23 cellular contexts compared by ENCODE assay signal in the genomic region with DNA sequence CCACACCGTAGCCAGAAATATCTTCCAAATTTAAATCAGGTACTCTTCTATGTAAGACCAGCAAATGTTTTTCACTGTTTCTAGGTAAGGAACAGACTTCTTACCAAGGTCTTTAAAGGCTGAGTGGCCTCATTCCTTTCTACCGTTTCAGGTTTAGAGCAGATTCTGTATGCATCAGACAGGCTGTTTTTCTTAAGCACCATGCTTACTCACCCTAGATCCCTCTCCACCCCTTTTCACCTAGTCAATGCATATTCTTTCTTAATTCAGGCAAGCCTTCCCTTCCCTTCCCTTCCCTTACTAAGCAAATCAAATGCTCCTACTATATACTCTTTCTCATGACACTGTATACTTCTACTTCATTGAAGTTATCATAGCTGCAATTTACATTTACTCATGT.
"Had no signal": no experiment of that assay in that cellular context is flagged by ENCODE, and none has a peak within 500 bp of the region (broad histone marks: within the 10 kb centered on the region; RNA-seq: fewer than 3 reads in every experiment).

No MANE protein-coding gene starts in this region.

- H3K27ac ChIP-seq: brain microvascular endothelial cell, colonic mucosa, gastroesophageal sphincter, heart right ventricle, right atrium auricular region, thyroid gland had no signal

- H3K4me3 Mint-ChIP-seq: activated B cell treated with CpG ODN at 0.5 μM for 24 hours; activated CD8-positive, alpha-beta T cell treated with anti-CD3 and anti-CD28 coated beads for 36 hours; activated naive CD8-positive, alpha-beta T cell treated with anti-CD3 and anti-CD28 coated beads, Interleukin-2, amount 10 ng/mL, durations not matched to agents 7 days and 5 days; central memory CD8-positive, alpha-beta T cell had no signal

- H3K4me3 ChIP-seq: colonic mucosa, gastroesophageal sphincter, heart right ventricle, right atrium auricular region, thyroid gland had no signal

- H3K4me1 Mint-ChIP-seq: activated B cell treated with CpG ODN at 0.5 μM for 24 hours; activated naive CD8-positive, alpha-beta T cell treated with anti-CD3 and anti-CD28 coated beads, Interleukin-2, amount 10 ng/mL, durations not matched to agents 7 days and 5 days had no signal

- ATAC-seq: activated CD8-positive, alpha-beta T cell treated with anti-CD3 and anti-CD28 coated beads for 36 hours; gastroesophageal sphincter; heart right ventricle had no signal

- H3K9me3 ChIP-seq: colonic mucosa, gastroesophageal sphincter, heart right ventricle, right atrium auricular region, thyroid gland had no signal

- DNase-seq: activated B cell treated with CpG ODN at 0.5 μM for 24 hours; activated CD4-positive, alpha-beta T cell treated with anti-CD3 and anti-CD28 coated beads for 48 hours; activated CD8-positive, alpha-beta T cell treated with anti-CD3 and anti-CD28 coated beads for 36 hours; activated naive CD4-positive, alpha-beta T cell treated with Interleukin-2 at 50 U/mL for 16 hours; activated naive CD8-positive, alpha-beta T cell treated with anti-CD3 and anti-CD28 coated beads, Interleukin-2, amount 10 ng/mL, durations not matched to agents 7 days and 5 days; activated T-cell treated with anti-CD3 and anti-CD28 coated beads, Interleukin-2, amount 50 U/mL, for 1 hour; anterior cingulate cortex; brain microvascular endothelial cell; colonic mucosa; heart right ventricle; stimulated activated CD4-positive, alpha-beta T cell treated with anti-CD3 and anti-CD28 coated beads, Interleukin-12 subunit alpha, Interleukin-12 subunit beta, amount 100 ng/mL, for 4 hours; stimulated activated CD4-positive, alpha-beta T cell treated with anti-CD3 and anti-CD28 coated beads, Interleukin-1b, Interleukin-23, amount 100 ng/mL, for 48 hours; stimulated activated CD8-positive, alpha-beta memory T cell treated with anti-CD3 and anti-CD28 coated beads, Interleukin-4, amount 100 ng/mL, for 48 hours; stimulated activated naive CD4-positive, alpha-beta T cell treated with Interleukin-2 at 50 U/mL for 16 hours; SW 1271; thyroid gland had no signal

- H3K36me3 ChIP-seq: brain microvascular endothelial cell, colonic mucosa, gastroesophageal sphincter, heart right ventricle, right atrium auricular region, thyroid gland had no signal

- H3K4me1 ChIP-seq: colonic mucosa, right atrium auricular region had no signal

- H3K27me3 Mint-ChIP-seq: activated B cell treated with CpG ODN at 0.5 μM for 24 hours; activated CD8-positive, alpha-beta T cell treated with anti-CD3 and anti-CD28 coated beads for 36 hours; activated naive CD8-positive, alpha-beta T cell treated with anti-CD3 and anti-CD28 coated beads, Interleukin-2, amount 10 ng/mL, durations not matched to agents 7 days and 5 days; central memory CD8-positive, alpha-beta T cell; progenitor cell of endocrine pancreas had no signal

- H3K9me3 Mint-ChIP-seq: activated B cell treated with CpG ODN at 0.5 μM for 24 hours; activated CD8-positive, alpha-beta T cell treated with anti-CD3 and anti-CD28 coated beads for 36 hours; activated T-helper 2 cell treated with anti-CD3 and anti-CD28 coated beads, Interferon-gamma antibody, Interleukin-2, Interleukin-4, amounts not matched to agents 10 μg/mL and 5 μg/mL and 100 μg/mL, durations not matched to agents 14 hours and 24 hours and 36 hours; central memory CD8-positive, alpha-beta T cell had no signal

- FAIRE-seq: islet of Langerhans, urothelium cell line had no signal

- H3K27ac Mint-ChIP-seq: activated B cell treated with CpG ODN at 0.5 μM for 24 hours; activated CD8-positive, alpha-beta T cell treated with anti-CD3 and anti-CD28 coated beads for 36 hours; activated naive CD8-positive, alpha-beta T cell treated with anti-CD3 and anti-CD28 coated beads, Interleukin-2, amount 10 ng/mL, durations not matched to agents 7 days and 5 days; activated T-helper 2 cell treated with anti-CD3 and anti-CD28 coated beads, Interferon-gamma antibody, Interleukin-2, Interleukin-4, amounts not matched to agents 10 μg/mL and 5 μg/mL and 100 μg/mL, durations not matched to agents 14 hours and 24 hours and 36 hours; progenitor cell of endocrine pancreas had no signal

- H3K27me3 ChIP-seq: brain microvascular endothelial cell, colonic mucosa, gastroesophageal sphincter, heart right ventricle, right atrium auricular region, thyroid gland had no signal
